Comparison of ENCODE assay signal across 21 cellular contexts in the genomic region with DNA sequence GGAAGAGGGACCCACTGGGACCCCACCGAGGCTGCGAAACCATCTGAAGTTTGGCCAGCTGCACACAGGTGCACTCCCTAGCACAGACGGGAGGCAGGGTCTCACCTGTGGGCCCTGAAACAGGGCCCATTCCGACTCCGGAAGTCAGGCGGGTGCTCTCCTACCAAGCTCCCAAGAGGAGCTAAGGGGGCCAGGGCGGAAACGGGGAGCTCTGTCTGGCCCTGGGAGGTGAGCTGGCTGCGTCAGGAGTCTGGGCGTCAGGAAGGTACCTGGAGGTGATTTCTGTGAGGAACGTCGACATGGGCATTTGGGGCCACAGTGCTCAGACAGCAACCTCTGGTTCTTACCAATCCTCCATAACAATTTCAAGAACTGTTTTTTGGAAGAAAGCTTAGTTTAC.
"Had no signal": no experiment of that assay in that cellular context is flagged by ENCODE, and none has a peak within 500 bp of the region (broad histone marks: within the 10 kb centered on the region; RNA-seq: fewer than 3 reads in every experiment).

No MANE protein-coding gene starts in this region.

- H3K27ac ChIP-seq: colonic mucosa, coronary artery, dorsolateral prefrontal cortex, epithelial cell of prostate, esophagus muscularis mucosa, esophagus squamous epithelium, foreskin keratinocyte, gastrocnemius medialis, gastroesophageal sphincter, heart left ventricle had no signal

- H3K27me3 ChIP-seq: colonic mucosa, foreskin keratinocyte, gastrocnemius medialis had no signal

- H3K27ac Mint-ChIP-seq: dendritic cell treated with granulocyte-macrophage colony-stimulating factor and Interleukin-4, amounts not matched to agents 40 ng/mL and 50 ng/mL, for 4 days; effector memory CD8-positive, alpha-beta T cell had no signal

- H3K27me3 Mint-ChIP-seq: dendritic cell treated with granulocyte-macrophage colony-stimulating factor and Interleukin-4, amounts not matched to agents 40 ng/mL and 50 ng/mL, for 4 days; effector memory CD8-positive, alpha-beta T cell had no signal

- H3K4me1 ChIP-seq: colonic mucosa, esophagus muscularis mucosa, esophagus squamous epithelium, foreskin keratinocyte, gastrocnemius medialis, gastroesophageal sphincter, heart left ventricle had no signal

- H3K9me3 Mint-ChIP-seq: dendritic cell treated with granulocyte-macrophage colony-stimulating factor and Interleukin-4, amounts not matched to agents 40 ng/mL and 50 ng/mL, for 4 days had no signal

- H3K36me3 ChIP-seq: colonic mucosa, esophagus muscularis mucosa, esophagus squamous epithelium, gastrocnemius medialis, gastroesophageal sphincter, heart left ventricle had no signal

- DNase-seq: colonic mucosa; cortex of kidney; dermis blood vessel endothelial cell; dorsolateral prefrontal cortex; effector CD4-positive, alpha-beta T cell; effector CD8-positive, alpha-beta T cell; effector memory CD4-positive, alpha-beta T cell; effector memory CD8-positive, alpha-beta T cell; erythroblast; esophagus squamous epithelium; foreskin fibroblast; foreskin keratinocyte; foreskin melanocyte; gastrocnemius medialis; glutamatergic neuron; heart left ventricle had no signal

- H3K9me3 ChIP-seq: colonic mucosa, esophagus muscularis mucosa, esophagus squamous epithelium, gastrocnemius medialis, gastroesophageal sphincter, heart left ventricle had no signal

- H3K4me3 ChIP-seq: colonic mucosa, coronary artery, dorsolateral prefrontal cortex, esophagus muscularis mucosa, esophagus squamous epithelium, gastrocnemius medialis, gastroesophageal sphincter, heart left ventricle had no signal

- H3K4me3 Mint-ChIP-seq: dendritic cell treated with granulocyte-macrophage colony-stimulating factor and Interleukin-4, amounts not matched to agents 40 ng/mL and 50 ng/mL, for 4 days; effector memory CD8-positive, alpha-beta T cell had no signal
